ENCODE assay signal across 9 cellular contexts in the genomic region with DNA sequence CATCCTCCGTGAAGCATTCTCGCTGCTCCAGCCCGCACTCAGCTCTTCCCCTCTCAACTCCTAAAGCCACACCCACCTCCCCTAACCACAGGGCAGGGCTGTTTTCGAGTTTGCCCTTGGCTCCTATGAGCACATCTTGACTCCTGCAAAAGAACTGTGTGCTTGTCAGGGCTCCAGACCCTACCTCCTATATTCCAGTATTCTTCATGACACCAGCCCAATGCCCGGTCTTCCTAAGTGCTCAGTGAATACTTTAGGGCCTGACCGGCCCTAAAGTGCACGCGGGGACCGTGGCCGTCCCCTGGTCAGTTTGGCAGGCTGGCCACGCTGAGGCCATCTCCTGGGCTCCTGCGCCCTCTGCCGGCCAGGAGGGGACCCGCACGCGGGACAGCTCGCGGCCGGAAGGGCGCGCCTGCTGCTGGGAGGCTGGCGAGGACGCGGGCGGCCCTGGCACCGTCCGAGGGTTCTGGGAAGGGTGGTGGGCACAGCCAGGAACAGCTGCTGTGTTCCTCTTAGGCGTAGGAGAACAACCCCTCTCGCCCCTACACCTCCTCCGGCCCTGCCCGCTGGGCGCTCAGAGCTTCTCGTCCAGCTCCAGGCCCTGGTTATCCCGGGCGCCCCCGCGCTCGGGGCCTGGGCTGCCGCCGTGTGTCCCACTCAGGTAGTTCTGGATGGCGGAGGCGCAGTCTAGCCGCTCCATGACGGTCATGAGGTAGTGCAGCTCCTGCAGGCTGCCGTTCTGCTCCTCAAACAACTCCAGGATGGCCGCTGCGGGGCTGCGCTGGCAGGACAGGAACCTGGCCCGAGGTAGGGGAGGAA. TPM values are rescaled to one million over a fixed set of nuclear protein-coding genes. Genes with fewer than 3 reads are reported as not detected.
DNase-seq lines count a peak whose midpoint lies in the region; ATAC-seq and TF ChIP-seq lines count a peak whose summit lies in the region.
"Had no signal": no experiment of that assay in that cellular context is flagged by ENCODE, and none has a peak within 500 bp of the region (broad histone marks: within the 10 kb centered on the region; RNA-seq: fewer than 3 reads in every experiment).

No MANE protein-coding gene starts in this region.

- CTCF ChIA-PET in CD4-positive, alpha-beta T cell (lab: Charles Lee): interaction anchor here (0.6 to 2.0 kb wide), 17 partner anchors 9 to 1666 kb away, joined by 3 to 9 read pairs (median 4); a partner anchor contains a TSS

- H3K27ac ChIP-seq in CD4-positive, alpha-beta T cell (ENCODE audit: low read depth, low read length): no peak overlapping the region
- H3K27ac ChIP-seq: epithelial cell of prostate had no signal

- peaks cover 33% of the 10 kb centered on the region for H3K4me1 Mint-ChIP-seq in CD4-positive, alpha-beta T cell (ENCODE audit: low read depth)
- H3K4me1 Mint-ChIP-seq in natural killer cell: peaks cover 24 to 28% of the 10 kb centered on the region in 2 donors
- H3K4me1 Mint-ChIP-seq in stimulated activated memory B cell treated with anti-CD40 and anti-IgM and Interleukin-4, amounts not matched to agents 10 μg/mL and 1 μg/mL and 100 μg/mL, for 72 hours: peaks cover 22% of the 10 kb centered on the region

- H3K36me3 Mint-ChIP-seq in CD4-positive, alpha-beta T cell (ENCODE audit: low read depth): no peaks in the 10 kb centered on the region
- H3K36me3 Mint-ChIP-seq in natural killer cell: no peaks in the 10 kb centered on the region
- H3K36me3 Mint-ChIP-seq in stimulated activated memory B cell treated with anti-CD40 and anti-IgM and Interleukin-4, amounts not matched to agents 10 μg/mL and 1 μg/mL and 100 μg/mL, for 72 hours: no peaks in the 10 kb centered on the region

- no peaks in the 10 kb centered on the region for H3K9me3 ChIP-seq in CD4-positive, alpha-beta T cell (ENCODE audit: control insufficient read depth, low read length)

- peak; percentile 100 for TF ChIP-seq CTCF in CD4-positive, alpha-beta T cell (IDR thresholded peaks at IDR 0.05)
- peak; percentile 99 for TF ChIP-seq CTCF in natural killer cell (IDR thresholded peaks at IDR 0.05)

- intact Hi-C loops in CD4-positive, alpha-beta T cell (cut with DNase I, micrococcal nuclease): loop anchor here (1.0 to 5.0 kb wide), 4 partner anchors 22 to 1681 kb away; no protein-coding TSS in a partner anchor
- intact Hi-C loops in natural killer cell (cut with micrococcal nuclease): loop anchor here (1.0 to 5.0 kb wide), 3 partner anchors 22 to 1666 kb away; no protein-coding TSS in a partner anchor

- H3K27me3 ChIP-seq in CD4-positive, alpha-beta T cell (ENCODE audit: control insufficient read depth, insufficient read depth, low read length): no peaks in the 10 kb centered on the region

- DNase-seq in CD4-positive, alpha-beta T cell: peak; percentile 49 to 76 (median 63)
- peak; percentile 96 for DNase-seq in OCI-M1 (lab: John Stamatoyannopoulos, UW)
- DNase-seq in activated T-helper 1 cell treated with Interleukin-2 at 50 U/mL for 16 hours (ENCODE audit: low read depth): peak; percentile 62
- peak; percentile 69 for DNase-seq in fibroblast of peridontal ligament (ENCODE audit: extremely low read depth)
- peak; percentile 80 for DNase-seq in natural killer cell

- no peaks in the 10 kb centered on the region for H3K9me3 Mint-ChIP-seq in CD4-positive, alpha-beta T cell
- H3K9me3 Mint-ChIP-seq in natural killer cell: no peaks in the 10 kb centered on the region
- no peaks in the 10 kb centered on the region for H3K9me3 Mint-ChIP-seq in stimulated activated memory B cell treated with anti-CD40 and anti-IgM and Interleukin-4, amounts not matched to agents 10 μg/mL and 1 μg/mL and 100 μg/mL, for 72 hours

- POLR2A ChIA-PET in CD4-positive, alpha-beta T cell (lab: Charles Lee): interaction anchor here (0.9 to 2.5 kb wide), 7 partner anchors 8 to 279 kb away, joined by 3 to 25 read pairs (median 6); a partner anchor contains a TSS

- H3K27me3 Mint-ChIP-seq in CD4-positive, alpha-beta T cell: no peaks in the 10 kb centered on the region
- no peaks in the 10 kb centered on the region for H3K27me3 Mint-ChIP-seq in natural killer cell (ENCODE audit: low read depth in 2 of 2)
- H3K27me3 Mint-ChIP-seq in stimulated activated memory B cell treated with anti-CD40 and anti-IgM and Interleukin-4, amounts not matched to agents 10 μg/mL and 1 μg/mL and 100 μg/mL, for 72 hours: no peaks in the 10 kb centered on the region

- ATAC-seq in CD4-positive, alpha-beta T cell (ENCODE audit: poor library complexity): peak; percentile 86
- ATAC-seq in GM19328 (IDR thresholded peaks at IDR 0.05; ENCODE audit: unreplicated experiment): peak; percentile 60
- peak; percentile 78 for ATAC-seq in HG03457 (IDR thresholded peaks at IDR 0.05; ENCODE audit: unreplicated experiment)
- peak; percentile 93 to 97 (median 95) for ATAC-seq in natural killer cell
- peak; percentile 92 for ATAC-seq in stimulated activated memory B cell treated with anti-CD40 and anti-IgM and Interleukin-4, amounts not matched to agents 10 μg/mL and 1 μg/mL and 100 μg/mL, for 72 hours

- H3K27ac Mint-ChIP-seq in CD4-positive, alpha-beta T cell: peak overlapping the region; percentile 75
- peak overlapping the region; percentile 7 to 79 for H3K27ac Mint-ChIP-seq in natural killer cell
- peak overlapping the region; percentile 57 for H3K27ac Mint-ChIP-seq in stimulated activated memory B cell treated with anti-CD40 and anti-IgM and Interleukin-4, amounts not matched to agents 10 μg/mL and 1 μg/mL and 100 μg/mL, for 72 hours

- peak overlapping the region; percentile 88 for H3K4me3 Mint-ChIP-seq in CD4-positive, alpha-beta T cell
- H3K4me3 Mint-ChIP-seq in natural killer cell: peak overlapping the region; percentile 91
- peak overlapping the region; percentile 83 for H3K4me3 Mint-ChIP-seq in stimulated activated memory B cell treated with anti-CD40 and anti-IgM and Interleukin-4, amounts not matched to agents 10 μg/mL and 1 μg/mL and 100 μg/mL, for 72 hours

RNA-seq across cellular contexts. Expression of a gene that starts 11.0 kb away (rescaled TPM):
- total RNA-seq in CD4-positive, alpha-beta T cell: 1 to 10 TPM; 2.5 to 2.9 TPM
- 1 to 10 TPM; 2.1 to 5.3 (median 4.4) TPM for total RNA-seq in natural killer cell

RNA-seq across cellular contexts. Expression of a gene that starts 14.3 kb away (rescaled TPM):
- total RNA-seq in CD4-positive, alpha-beta T cell: not detected
- total RNA-seq in natural killer cell: not detected

RNA-seq across cellular contexts. Expression of a gene that starts 25.0 kb away (rescaled TPM):
- not detected for total RNA-seq in CD4-positive, alpha-beta T cell
- not detected for total RNA-seq in natural killer cell

RNA-seq across cellular contexts. Expression of a gene that starts 44.1 kb away (rescaled TPM):
- total RNA-seq in CD4-positive, alpha-beta T cell: 10 to 100 TPM; 29.7 to 30.1 TPM
- total RNA-seq in natural killer cell: 10 to 100 TPM; 30.8 to 36.7 (median 35.5) TPM

RNA-seq across cellular contexts. Expression of a gene that starts 44.8 kb away (rescaled TPM):
- 10 to 100 TPM; 26.7 to 27.3 TPM for total RNA-seq in CD4-positive, alpha-beta T cell
- total RNA-seq in natural killer cell: 10 to 100 TPM; 27.5 to 33.1 (median 33.0) TPM
